1 cellular context compared by ENCODE assay signal in genomic region chr16:12869681-12870427, GRCh38.
TF ChIP-seq lines count a peak whose summit lies in the region.

No MANE protein-coding gene starts in this region.

TF ChIP-seq in K562, 482 proteins besides CTCF, POLR2A, EP300 and RAD21 (continued from another document):
- TF ChIP-seq E2F8 (IDR thresholded peaks at IDR 0.05; ENCODE audit: low read depth, partially characterized antibody), result no peak
- TF ChIP-seq NKRF (IDR thresholded peaks at IDR 0.05; ENCODE audit: borderline replicate concordance), result no peak
- TF ChIP-seq SETDB1 (IDR thresholded peaks at IDR 0.05; ENCODE audit: low read length), result no peak
- no peak for TF ChIP-seq PRDM10 (IDR thresholded peaks at IDR 0.05; ENCODE audit: partially characterized antibody)
- no peak for TF ChIP-seq ZNF395 (CRISPR knock-in tag; IDR thresholded peaks at IDR 0.05)
- no peak for TF ChIP-seq STAT5B (CRISPR knock-in tag; IDR thresholded peaks at IDR 0.05)
- TF ChIP-seq STAG1 (CRISPR knock-in tag; IDR thresholded peaks at IDR 0.05; ENCODE audit: borderline replicate concordance), result no peak
- no peak for TF ChIP-seq USF2 (CRISPR knock-in tag; IDR thresholded peaks at IDR 0.05)
- no peak for TF ChIP-seq XRCC3 (IDR thresholded peaks at IDR 0.05)
- TF ChIP-seq WHSC1 (IDR thresholded peaks at IDR 0.05; ENCODE audit: low read length), result no peak
- no peak for TF ChIP-seq SOX6 (IDR thresholded peaks at IDR 0.05)
- TF ChIP-seq NFRKB (IDR thresholded peaks at IDR 0.05; ENCODE audit: low read depth), result no peak
- no peak for TF ChIP-seq ZNF431 (CRISPR knock-in tag; IDR thresholded peaks at IDR 0.05)
- peak; percentile 84 for TF ChIP-seq FOSL1 (tag; conservative IDR thresholded peaks at IDR 0.05)
- peak; percentile 62 for TF ChIP-seq MAFG (tag; conservative IDR thresholded peaks at IDR 0.05)
- no peak for TF ChIP-seq ZNF77 (CRISPR knock-in tag; IDR thresholded peaks at IDR 0.05)
- TF ChIP-seq CREB3L1 (IDR thresholded peaks at IDR 0.05; ENCODE audit: borderline replicate concordance, low read depth), result no peak
- TF ChIP-seq NFIC (IDR thresholded peaks at IDR 0.05), result peak; percentile 41
- no peak for TF ChIP-seq ZNF551 (CRISPR knock-in tag; IDR thresholded peaks at IDR 0.05)
- TF ChIP-seq HOMEZ (CRISPR knock-in tag; IDR thresholded peaks at IDR 0.05), result no peak
- no peak for TF ChIP-seq CBX8 (IDR thresholded peaks at IDR 0.05; ENCODE audit: borderline replicate concordance, extremely low read depth, low read depth, low read length, poor library complexity, severe bottlenecking)
- no peak for TF ChIP-seq FOXO4 (CRISPR knock-in tag; IDR thresholded peaks at IDR 0.05)
- TF ChIP-seq DLX4 (CRISPR knock-in tag; IDR thresholded peaks at IDR 0.05), result no peak
- TF ChIP-seq IFI16 (CRISPR knock-in tag; IDR thresholded peaks at IDR 0.05), result no peak
- TF ChIP-seq MYNN (IDR thresholded peaks at IDR 0.05), result 0 out of 2 replicates have a peak, but pooled peaks have one; percentile 46
- no peak for TF ChIP-seq MYNN (CRISPR knock-in tag; IDR thresholded peaks at IDR 0.05)
- TF ChIP-seq ZNF175 (CRISPR knock-in tag; IDR thresholded peaks at IDR 0.05; ENCODE audit: low read depth), result peak; percentile 64; the same call in 1 of the 2 replicates
- no peak for TF ChIP-seq KAT7 (CRISPR knock-in tag; IDR thresholded peaks at IDR 0.05; ENCODE audit: borderline replicate concordance)
- 0 out of 2 replicates have a peak, but pooled peaks have one; percentile 22 for TF ChIP-seq NFE2 (IDR thresholded peaks at IDR 0.05; ENCODE audit: low read depth)
- TF ChIP-seq HDAC1 (IDR thresholded peaks at IDR 0.05), result no peak
- no peak for TF ChIP-seq FOXP1 (CRISPR knock-in tag; IDR thresholded peaks at IDR 0.05)
TF ChIP-seq in K562: peak in this region for 26.
